In the genomic region with DNA sequence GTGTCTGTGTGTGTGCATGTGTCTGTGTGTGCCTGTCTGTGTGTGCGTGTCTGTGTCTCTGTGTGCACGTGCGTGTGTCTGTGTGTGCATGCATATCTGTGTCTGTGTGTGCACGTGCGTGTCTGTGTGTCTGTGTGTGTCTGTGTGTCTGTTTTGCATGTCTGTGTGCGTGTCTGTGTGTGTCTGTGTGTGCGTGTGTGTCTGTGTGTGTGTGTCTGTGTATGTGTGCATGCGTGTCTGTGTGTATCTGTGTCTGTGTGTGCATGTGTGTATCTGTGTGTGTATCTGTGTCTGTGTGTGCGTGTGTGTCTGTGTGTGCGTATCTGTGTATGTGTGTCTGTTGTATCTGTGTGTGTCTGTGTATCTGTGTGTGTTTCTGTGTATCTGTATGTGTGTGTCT, we compare ENCODE assay signal across 15 cellular contexts. TPM values are rescaled to one million over a fixed set of nuclear protein-coding genes. Genes with fewer than 3 reads are reported as not detected.
DNase-seq lines count a peak whose midpoint lies in the region; ATAC-seq, FAIRE-seq and TF ChIP-seq lines count a peak whose summit lies in the region.
"Had no signal": no experiment of that assay in that cellular context is flagged by ENCODE, and none has a peak within 500 bp of the region (broad histone marks: within the 10 kb centered on the region; RNA-seq: fewer than 3 reads in every experiment).

No MANE protein-coding gene starts in this region.

- H3K36me3 Mint-ChIP-seq in mesothelial cell of epicardium: no peaks in the 10 kb centered on the region
- H3K36me3 Mint-ChIP-seq: CD14-positive monocyte; CD4-positive, alpha-beta memory T cell had no signal

- no peak for TF ChIP-seq CTCF in bronchial epithelial cell (IDR thresholded peaks at IDR 0.05; ENCODE audit: insufficient read depth, low read length, severe bottlenecking)
- no peak for TF ChIP-seq CTCF in mesothelial cell of epicardium (IDR thresholded peaks at IDR 0.05; ENCODE audit: unreplicated experiment)

- H3K27me3 Mint-ChIP-seq in mesothelial cell of epicardium (ENCODE audit: low read depth): no peaks in the 10 kb centered on the region

- no peaks in the 10 kb centered on the region for H3K9me3 ChIP-seq in BLaER1

- no peak overlapping the region for H3K27ac ChIP-seq in BLaER1

- H3K27ac Mint-ChIP-seq in mesothelial cell of epicardium: no peak overlapping the region
- H3K27ac Mint-ChIP-seq: CD14-positive monocyte; CD4-positive, alpha-beta memory T cell had no signal

- H3K4me2 ChIP-seq in BLaER1: peak overlapping the region; percentile 36; the same call in 1 of the 2 replicates

- no peak overlapping the region for H3K9ac ChIP-seq in BLaER1

- FAIRE-seq in HTR-8/SVneo (lab: Jason Lieb, UNC): peak; percentile 94
- peak; percentile 84 for FAIRE-seq in bronchial epithelial cell (lab: Jason Lieb, UNC)
- FAIRE-seq: A204.1, K562 had no signal

- peaks cover 15% of the 10 kb centered on the region for H3K4me1 ChIP-seq in BLaER1

- ATAC-seq in HG03135 (IDR thresholded peaks at IDR 0.05; ENCODE audit: unreplicated experiment): no peak
- ATAC-seq: K562 had no signal

- no peaks in the 10 kb centered on the region for H4K20me1 ChIP-seq in BLaER1

- no peak overlapping the region for H3K4me3 Mint-ChIP-seq in mesothelial cell of epicardium
- H3K4me3 Mint-ChIP-seq: CD14-positive monocyte; CD4-positive, alpha-beta memory T cell had no signal

- peaks cover 3% of the 10 kb centered on the region for H3K4me1 Mint-ChIP-seq in mesothelial cell of epicardium
- H3K4me1 Mint-ChIP-seq: CD14-positive monocyte; CD4-positive, alpha-beta memory T cell had no signal

- no peaks in the 10 kb centered on the region for H3K9me3 Mint-ChIP-seq in mesothelial cell of epicardium

- no peaks in the 10 kb centered on the region for H3K27me3 ChIP-seq in BLaER1
- no peaks in the 10 kb centered on the region for H3K27me3 ChIP-seq in bronchial epithelial cell (ENCODE audit: control insufficient read depth, insufficient read depth, low read length)

- H3K4me3 ChIP-seq in BLaER1 (no peak overlapping the region), bronchial epithelial cell (ENCODE audit: low read depth, low read length) (no peak overlapping the region)
- H3K4me3 ChIP-seq: K562 had no signal

- H3K36me3 ChIP-seq in BLaER1 (no peaks in the 10 kb centered on the region), bronchial epithelial cell (ENCODE audit: control insufficient read depth, insufficient read depth, low read length) (no peaks in the 10 kb centered on the region)

- DNase-seq in HTR-8/SVneo (ENCODE audit: insufficient read length, low spot score) (no peak), bronchial epithelial cell (ENCODE audit: low read depth) (no peak), mesothelial cell of epicardium (ENCODE audit: low spot score in 2 of 2, unreplicated experiment in 2 of 2) (no peak), SIG-M5 treated with dmso at 0.1 percent for 504 hours (lab: John Stamatoyannopoulos, UW; ENCODE audit: unreplicated experiment) (no peak)
- DNase-seq: AML-193; CD4-positive, alpha-beta memory T cell; DMS79 treated with DMSO at 0.1 percent for 48 hours; GF-D8; GOT3 had no signal

RNA-seq across cellular contexts. Expression of a gene that starts 5.4 kb away (rescaled TPM):
- total RNA-seq in bronchial epithelial cell (not detected in 2 replicates), mesothelial cell of epicardium (not detected in 3 replicates)
- total RNA-seq: CD4-positive, alpha-beta memory T cell; H9; K562 had no signal

RNA-seq across cellular contexts. Expression of a gene that starts 9.3 kb away (rescaled TPM):
- total RNA-seq in bronchial epithelial cell: under 0.01 TPM in 1 of 2 replicates, not detected in the other
- total RNA-seq in mesothelial cell of epicardium: 1.3 to 1.6 TPM (median 1.5 TPM) in 3 replicates
- total RNA-seq: CD4-positive, alpha-beta memory T cell; H9; K562 had no signal

RNA-seq across cellular contexts. Expression of a gene that starts 25.1 kb away (rescaled TPM):
- total RNA-seq in bronchial epithelial cell: not detected in 2 replicates
- total RNA-seq in mesothelial cell of epicardium: not detected in 3 replicates
- total RNA-seq: CD4-positive, alpha-beta memory T cell; H9; K562 had no signal
